ENCODE assay signal across 1 cellular context in genomic region chr11:8032122-8032521, GRCh38.
TF ChIP-seq lines count a peak whose summit lies in the region.

No MANE protein-coding gene starts in this region.

TF ChIP-seq in H1, 55 proteins besides CTCF, POLR2A, EP300 and RAD21:
- TF ChIP-seq POLR2AphosphoS5 (IDR thresholded peaks at IDR 0.05; ENCODE audit: low read depth, low read length) = no peak
TF ChIP-seq in H1: peak in this region for 0.
